9 cellular contexts compared by ENCODE assay signal in genomic region chr7:1667566-1668485, GRCh38. TPM values are rescaled to one million over a fixed set of nuclear protein-coding genes. Genes with fewer than 3 reads are reported as not detected.
DNase-seq lines count a peak whose midpoint lies in the region; ATAC-seq and TF ChIP-seq lines count a peak whose summit lies in the region.
"Had no signal": no experiment of that assay in that cellular context is flagged by ENCODE, and none has a peak within 500 bp of the region (broad histone marks: within the 10 kb centered on the region; RNA-seq: fewer than 3 reads in every experiment).

No MANE protein-coding gene starts in this region.

- H4K20me1 ChIP-seq in fibroblast of lung (ENCODE audit: control insufficient read depth, extremely low read depth, insufficient read depth, low read length): no peaks in the 10 kb centered on the region

- no peak overlapping the region for H3K9ac ChIP-seq in fibroblast of lung (ENCODE audit: insufficient read depth, low read length)

- no peaks in the 10 kb centered on the region for H3K9me3 Mint-ChIP-seq in neural crest cell
- H3K9me3 Mint-ChIP-seq: activated naive CD4-positive, alpha-beta T cell treated with anti-CD3 and anti-CD28 coated beads, Interleukin-2, amount 50 U/mL, for 72 hours had no signal

- H3K27me3 Mint-ChIP-seq in neural crest cell (ENCODE audit: low read depth): peaks cover 46% of the 10 kb centered on the region

- H3K27me3 ChIP-seq in fibroblast of lung (ENCODE audit: control insufficient read depth, insufficient read depth, low read length): peaks cover 29% of the 10 kb centered on the region

- H3K4me1 ChIP-seq in fibroblast of lung (ENCODE audit: control insufficient read depth, extremely low read depth, insufficient read depth, low read length): no peaks in the 10 kb centered on the region

- TF ChIP-seq CTCF in AG09309 (IDR thresholded peaks at IDR 0.05; ENCODE audit: control insufficient read depth, insufficient read depth, low read depth, low read length, missing control alignments) (no peak), fibroblast of lung (conservative IDR thresholded peaks at IDR 0.05 in 1 of 2, IDR thresholded peaks at IDR 0.05 in 1 of 2; ENCODE audit: low read depth in 1 of 2, low read length in 2 of 2) (no peak), neural crest cell (conservative IDR thresholded peaks at IDR 0.05) (no peak)

- H3K27ac Mint-ChIP-seq in neural crest cell (ENCODE audit: unreplicated experiment): no peak overlapping the region
- H3K27ac Mint-ChIP-seq: activated naive CD4-positive, alpha-beta T cell treated with anti-CD3 and anti-CD28 coated beads, Interleukin-2, amount 50 U/mL, for 72 hours had no signal

- no peak overlapping the region for H2AFZ ChIP-seq in fibroblast of lung (ENCODE audit: low read length)

- H3K4me3 Mint-ChIP-seq in neural crest cell: peak overlapping the region; percentile 73

- DNase-seq in AG09309 (ENCODE audit: low read depth) (no peak), HuH-7.5 (ENCODE audit: low spot score) (peak; percentile 84), fibroblast of lung (ENCODE audit: low read depth in 2 of 2) (no peak), neural crest cell (ENCODE audit: low read depth, low spot score) (no peak), pons (ENCODE audit: low spot score) (no peak)

- H3K36me3 ChIP-seq in fibroblast of lung (ENCODE audit: control insufficient read depth, insufficient read depth, low read length): no peaks in the 10 kb centered on the region

- H3K9me3 ChIP-seq in fibroblast of lung (ENCODE audit: control insufficient read depth, insufficient read depth, low read depth, low read length): no peaks in the 10 kb centered on the region

- no peaks in the 10 kb centered on the region for H3K36me3 Mint-ChIP-seq in neural crest cell (ENCODE audit: low read depth)
- H3K36me3 Mint-ChIP-seq: activated naive CD4-positive, alpha-beta T cell treated with anti-CD3 and anti-CD28 coated beads, Interleukin-2, amount 50 U/mL, for 72 hours had no signal

- no peak for ATAC-seq in activated CD4-positive, CD25-positive, alpha-beta regulatory T cell treated with anti-CD3 and anti-CD28 coated beads, Interleukin-2, amount 50 U/mL, for 24 hours
- no peak for ATAC-seq in GM18511 (IDR thresholded peaks at IDR 0.05; ENCODE audit: unreplicated experiment)
- ATAC-seq in HG03565 (IDR thresholded peaks at IDR 0.05; ENCODE audit: unreplicated experiment): no peak

- H3K4me3 ChIP-seq in AG09309 (ENCODE audit: control insufficient read depth, low read depth, low read length) (peak overlapping the region; percentile 71), fibroblast of lung (replicated peaks in 1 of 4; ENCODE audit: control extremely low read depth in 1 of 4, insufficient read depth in 1 of 4, low read depth in 3 of 4, low read length in 4 of 4) (peak overlapping the region in 1 of 4 experiments; percentile 49)

- H3K4me2 ChIP-seq in fibroblast of lung (ENCODE audit: extremely low read depth, insufficient read depth, low read length): peak overlapping the region; percentile 48

- H3K4me1 Mint-ChIP-seq in neural crest cell: peaks cover 5% of the 10 kb centered on the region

- H3K27ac ChIP-seq in fibroblast of lung (ENCODE audit: insufficient read depth, low read length): no peak overlapping the region

- H3K79me2 ChIP-seq in fibroblast of lung (ENCODE audit: control insufficient read depth, insufficient read depth, low read length): no peaks in the 10 kb centered on the region

RNA-seq across cellular contexts. Expression of gene ELFN1, which starts 2.3 kb away (rescaled TPM):
- 0.33 and 0.51 TPM in 2 replicates for total RNA-seq in fibroblast of lung
- polyA plus RNA-seq in fibroblast of lung: 0.16 and 0.26 TPM in 2 replicates
- 0.28 and 0.50 TPM in 2 replicates for polyA plus RNA-seq in fibroblast of lung (2012)
- 0.74 TPM in 1 of 2 replicates, not detected in the other for polyA minus RNA-seq in fibroblast of lung (ENCODE audit: low replicate concordance)
- 8.5 and 9.4 TPM in 2 replicates for total RNA-seq in neural crest cell
